10 cellular contexts compared by ENCODE assay signal in genomic region chr2:48346124-48346536, GRCh38. TPM values are rescaled to one million over a fixed set of nuclear protein-coding genes. Genes with fewer than 3 reads are reported as not detected.
DNase-seq lines count a peak whose midpoint lies in the region; ATAC-seq, FAIRE-seq and TF ChIP-seq lines count a peak whose summit lies in the region.
"Had no signal": no experiment of that assay in that cellular context is flagged by ENCODE, and none has a peak within 500 bp of the region (broad histone marks: within the 10 kb centered on the region; RNA-seq: fewer than 3 reads in every experiment).

No MANE protein-coding gene starts in this region.

- 76% methylated on average over 2 of the region's 2 CpGs for WGBS in K562 (ENCODE audit: insufficient coverage, low coverage, missing lambda C conversion rate)
- WGBS in spleen, 5 donors: 47 to 76% (median 61%) methylated on average over 2 of the region's 2 CpGs

- BruUV-seq in K562 (replicated peaks; lab: Mats Ljungman, UMichigan): no TSS peak

- in situ Hi-C loops in K562 (cut with MboI): no loop called here

- no peak for TF ChIP-seq POLR2A in K562 (conservative IDR thresholded peaks at IDR 0.05)
- TF ChIP-seq POLR2A in spleen (IDR thresholded peaks at IDR 0.05): no peak

- H3K9me3 ChIP-seq in K562 (replicated peaks; ENCODE audit: control insufficient read depth, insufficient read depth, low read depth, low read length) (peaks cover 13% of the 10 kb centered on the region), spleen (peaks cover 0 to 35% (median 24%) of the 10 kb centered on the region in 8 donors)

- no peaks in the 10 kb centered on the region for H3K27me3 Mint-ChIP-seq in immature natural killer cell (ENCODE audit: low read depth in 3 of 3)

- no peak overlapping the region for H3K4me2 ChIP-seq in K562 (ENCODE audit: insufficient read depth, low read length)

- intact Hi-C loops in K562 (cut with micrococcal nuclease): no loop called here
- intact Hi-C loops in spleen (cut with DNase I; ENCODE audit: low total_unique reads): no loop called here

- TF ChIP-seq EP300 in K562 (IDR thresholded peaks at IDR 0.05; ENCODE audit: low read length): no peak

- peak overlapping the region in 1 of 5 donors; percentile 4 for H3K4me3 Mint-ChIP-seq in immature natural killer cell

- H4K20me1 ChIP-seq in K562 (replicated peaks; ENCODE audit: control insufficient read depth, insufficient read depth, low read length): no peaks in the 10 kb centered on the region

- H3K27me3 ChIP-seq in K562 (ENCODE audit: control insufficient read depth in 2 of 2, insufficient read depth in 2 of 2, low read length in 2 of 2): no peaks in the 10 kb centered on the region
- H3K27me3 ChIP-seq in spleen (replicated peaks in 1 of 7): no peaks in the 10 kb centered on the region

- H3K9ac ChIP-seq in K562 (ENCODE audit: insufficient read depth in 1 of 2, low read depth in 2 of 2, low read length in 2 of 2): no peak overlapping the region

- no peak for ATAC-seq in K562
- no peak for ATAC-seq in GM21423 (IDR thresholded peaks at IDR 0.05; ENCODE audit: unreplicated experiment)

- CTCF ChIA-PET in K562 (lab: Yijun Ruan, JAX; ENCODE audit: low intra/inter-chr PET ratio) (no interaction called here), GM10248 (lab: Yijun Ruan, JAX) (interaction anchor here (0.7 to 1.3 kb wide), 2 partner anchors 10 to 22 kb away, joined by 3 read pairs; no protein-coding TSS in a partner anchor)

- peaks cover 62 to 93% of the 10 kb centered on the region in 2 donors for H3K4me1 Mint-ChIP-seq in immature natural killer cell

- H3K9me1 ChIP-seq in K562 (ENCODE audit: control insufficient read depth, insufficient read depth, low read length): no peaks in the 10 kb centered on the region

- H2AFZ ChIP-seq in K562 (ENCODE audit: low read depth, low read length): no peak overlapping the region

- H3K4me1 ChIP-seq in K562 (replicated peaks in 1 of 2; ENCODE audit: control insufficient read depth in 2 of 2, insufficient read depth in 2 of 2, low read length in 2 of 2): no peaks in the 10 kb centered on the region
- H3K4me1 ChIP-seq in spleen: peaks cover 27 to 87% (median 72%) of the 10 kb centered on the region in 6 donors

- no peak for TF ChIP-seq CTCF in K562 (IDR thresholded peaks at IDR 0.05 in 2 of 3, conservative IDR thresholded peaks at IDR 0.05 in 1 of 3; ENCODE audit: insufficient read depth in 2 of 3, low read depth in 1 of 3, low read length in 3 of 3)
- no peak for TF ChIP-seq CTCF in spleen (IDR thresholded peaks at IDR 0.05 in 8 of 11, conservative IDR thresholded peaks at IDR 0.05 in 3 of 11)
- no peak for TF ChIP-seq CTCF in GM10248 (IDR thresholded peaks at IDR 0.05; ENCODE audit: control extremely low read depth, extremely low read depth, low read depth, missing control alignments)

- no peak for TF ChIP-seq RAD21 in K562 (CRISPR knock-in tag; conservative IDR thresholded peaks at IDR 0.05 in 1 of 2, IDR thresholded peaks at IDR 0.05 in 1 of 2)

- H3K27ac ChIP-seq in K562 (ENCODE audit: extremely low read depth, low read depth, low read length): no peak overlapping the region
- peak overlapping the region in 7 of 8 donors; percentile 42 to 82 (median 69) for H3K27ac ChIP-seq in spleen

- peak overlapping the region in 5 of 6 donors; percentile 8 to 66 (median 27) for H3K27ac Mint-ChIP-seq in immature natural killer cell

- H3K4me3 ChIP-seq in K562 (no peak overlapping the region), spleen (peak overlapping the region in 1 of 8 donors; percentile 13)

- FAIRE-seq in K562 (lab: Jason Lieb, UNC): no peak

- peaks cover 20 to 26% (median 23%) of the 10 kb centered on the region in 3 donors for H3K36me3 Mint-ChIP-seq in immature natural killer cell

- POLR2A ChIA-PET in K562 (lab: Yijun Ruan, JAX) (no interaction called here), GM10248 (lab: Yijun Ruan, JAX) (no interaction called here)

- DNase-seq in H4 (ENCODE audit: low spot score) (peak; percentile 42), K562 (ENCODE audit: extremely low read depth in 1 of 4, low spot score in 3 of 4) (peak in 1 of 4 experiments; percentile 30), immature natural killer cell (no peak), spleen (no peak), GOT3 (lab: John Stamatoyannopoulos, UW) (no peak), DMS114 treated with DMSO at 0.1 percent for 48 hours (lab: John Stamatoyannopoulos, UW; ENCODE audit: unreplicated experiment) (no peak), GM10248 (ENCODE audit: extremely low spot score) (no peak)
- DNase-seq: activated CD8-positive, alpha-beta memory T cell treated with anti-CD3 and anti-CD28 coated beads for 24 hours; NCI-H1092 had no signal

- peaks cover 99% of the 10 kb centered on the region for H3K79me2 ChIP-seq in K562 (ENCODE audit: control insufficient read depth, insufficient read depth, low read length)

- H3K9me3 Mint-ChIP-seq in immature natural killer cell: peaks cover 6 to 13% (median 9%) of the 10 kb centered on the region in 6 donors

- peaks cover 46% of the 10 kb centered on the region for H3K36me3 ChIP-seq in K562 (ENCODE audit: control insufficient read depth, insufficient read depth, low read length)
- H3K36me3 ChIP-seq in spleen: peaks cover 0 to 52% (median 25%) of the 10 kb centered on the region in 6 donors

TF ChIP-seq in K562, 482 proteins besides CTCF, POLR2A, EP300 and RAD21 (continues in another document):
- TF ChIP-seq GABPB2 (CRISPR knock-in tag; conservative IDR thresholded peaks at IDR 0.05) (no peak), CUX1 (CRISPR knock-in tag; IDR thresholded peaks at IDR 0.05) (no peak), SUPT5H (IDR thresholded peaks at IDR 0.05) (no peak), NFE2 (IDR thresholded peaks at IDR 0.05; ENCODE audit: low read depth) (peak; percentile 77), GATAD2A (IDR thresholded peaks at IDR 0.05) (no peak)

RNA-seq across cellular contexts. Expression of gene FOXN2, which starts 31.6 kb away (rescaled TPM):
- total RNA-seq in H4 (2014; rRNA removed; shearing (Covaris generic)): 22.5 and 28.2 TPM in 2 replicates
- total RNA-seq in K562 (2011; cell fraction: chromatin; rRNA removed; ENCODE audit: low replicate concordance): 41.6 and 60.4 TPM in 2 replicates
- 13.7 and 17.9 TPM in 2 replicates for total RNA-seq in K562 (2011; cell fraction: nucleolus; rRNA removed)
- 21.9 and 34.4 TPM in 2 replicates for total RNA-seq in K562 (2011; cell fraction: nucleoplasm; rRNA removed)
- total RNA-seq in K562 (2014; rRNA removed): 24.4 and 25.7 TPM in 2 replicates
- 36.1 and 41.0 TPM in 2 replicates for total RNA-seq in K562 (2014; rRNA removed; fragmentation: Illumina TruSeq; extraction: Trizol)
- total RNA-seq in K562 (2015; rRNA removed; fragmentation: Illumina TruSeq; extraction: Trizol): 26.4 and 31.1 TPM in 2 replicates
- 26.7 and 30.1 TPM in 2 replicates for total RNA-seq in K562 (2021)
- polyA plus RNA-seq in K562 (2011; rRNA removed): 23.0 and 25.9 TPM in 2 replicates
- polyA plus RNA-seq in K562 (2011; cell fraction: cytosol; rRNA removed): 5.2 and 10.6 TPM in 2 replicates
- polyA plus RNA-seq in K562 (2011; cell fraction: nucleus; rRNA removed): 13.7 and 18.9 TPM in 2 replicates
- 8.5 and 10.5 TPM in 2 replicates for polyA plus RNA-seq in K562 (2012)
- 19.6 and 24.2 TPM in 2 replicates for polyA plus RNA-seq in K562 (2014; fragmentation: Illumina TruSeq; extraction: Trizol)
- polyA plus RNA-seq in K562 (2014; fragmentation: Nextera tagmentation; extraction: Ambion mirVana): 10 to 100 TPM; 12.4 to 22.8 TPM
- 10.5 and 11.4 TPM in 2 replicates for polyA plus RNA-seq in K562 (2014; rRNA removed)
- 66.3 and 97.5 TPM in 2 replicates for polyA minus RNA-seq in K562 (2011; rRNA and poly(A)+ RNA removed)
- 23.6 and 24.8 TPM in 2 replicates for polyA minus RNA-seq in K562 (2011; cell fraction: cytosol; rRNA and poly(A)+ RNA removed)
- polyA minus RNA-seq in K562 (2011; cell fraction: nucleus; rRNA and poly(A)+ RNA removed): 15.6 and 26.7 TPM in 2 replicates
- polyA plus RNA-seq in immature natural killer cell: 10 to 100 TPM; 20.6 to 50.8 (median 42.2) TPM
- 10 to 100 TPM; 47.0 to 82.0 (median 56.5) TPM for total RNA-seq in spleen
- polyA plus RNA-seq in spleen: 10 to 100 TPM in 1 of 3 donors, 1 to 10 TPM in 2; 6.9 to 10.0 (median 8.7) TPM
